In the genomic region with DNA sequence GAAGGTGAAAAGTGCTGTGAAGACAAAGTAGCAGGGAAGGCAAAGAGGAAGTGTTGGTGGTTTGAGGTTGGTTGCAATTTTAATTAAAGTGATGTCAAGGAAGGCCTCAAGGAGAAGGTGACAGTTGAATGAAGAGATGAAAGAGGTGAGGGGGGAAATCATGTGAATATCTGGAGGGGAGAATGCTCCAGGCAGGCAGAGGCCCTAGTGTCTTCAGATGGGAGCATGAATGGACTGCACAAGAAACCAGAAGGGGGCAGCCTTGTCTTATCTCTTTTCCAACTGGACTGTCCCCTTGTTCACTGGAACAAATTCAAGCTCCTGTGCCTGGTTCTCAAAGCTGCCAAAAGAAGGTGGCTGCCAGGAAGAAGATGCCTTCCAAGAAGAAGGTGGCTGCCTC, we compare ENCODE assay signal across 8 cellular contexts.
DNase-seq lines count a peak whose midpoint lies in the region; ATAC-seq and TF ChIP-seq lines count a peak whose summit lies in the region.

No MANE protein-coding gene starts in this region.

- H3K14ac ChIP-seq in neuronal stem cell (ENCODE audit: low read length): no peak overlapping the region

- no peak overlapping the region for H3K27ac Mint-ChIP-seq in activated naive CD4-positive, alpha-beta T cell treated with anti-CD3 and anti-CD28 coated beads for 36 hours

- no peaks in the 10 kb centered on the region for H3K27me3 ChIP-seq in neuronal stem cell (ENCODE audit: control insufficient read depth in 3 of 3, insufficient read depth in 3 of 3, low read depth in 1 of 3, low read length in 3 of 3)

- H4K91ac ChIP-seq in neuronal stem cell (ENCODE audit: low read depth, low read length, poor library complexity): no peak overlapping the region

- H3K36me3 ChIP-seq in neuronal stem cell (replicated peaks in 1 of 2; ENCODE audit: control insufficient read depth in 2 of 2, insufficient read depth in 2 of 2, low read length in 2 of 2): no peaks in the 10 kb centered on the region

- intact Hi-C loops in activated naive CD4-positive, alpha-beta T cell treated with anti-CD3 and anti-CD28 coated beads for 36 hours (cut with micrococcal nuclease): no loop called here

- H3K27me3 Mint-ChIP-seq in activated naive CD4-positive, alpha-beta T cell treated with anti-CD3 and anti-CD28 coated beads for 36 hours (ENCODE audit: low read depth): peaks cover 2% of the 10 kb centered on the region

- peak; percentile 17 for TF ChIP-seq CTCF in choroid plexus epithelial cell (conservative IDR thresholded peaks at IDR 0.05; ENCODE audit: low read depth, low read length)

- peak; percentile 24 for DNase-seq in activated naive CD4-positive, alpha-beta T cell treated with anti-CD3 and anti-CD28 coated beads for 36 hours
- DNase-seq in activated naive CD4-positive, alpha-beta T cell treated with Interleukin-2 at 50 U/mL for 16 hours: no peak
- DNase-seq in NOMO-1 treated with DMSO at 0.1 percent for 48 hours (lab: John Stamatoyannopoulos, UW; ENCODE audit: unreplicated experiment): peak; percentile 40
- DNase-seq in choroid plexus epithelial cell (ENCODE audit: low read depth): peak; percentile 5
- DNase-seq in neuronal stem cell (ENCODE audit: low spot score): peak; percentile 6

- ATAC-seq in HG02798 (IDR thresholded peaks at IDR 0.05; ENCODE audit: poor library complexity, unreplicated experiment) (no peak), HG03097 (IDR thresholded peaks at IDR 0.05; ENCODE audit: low FRiP score, unreplicated experiment) (no peak), HG03045 (IDR thresholded peaks at IDR 0.05; ENCODE audit: unreplicated experiment) (no peak)

- H3K4me2 ChIP-seq in neuronal stem cell (ENCODE audit: insufficient read depth, low read length, poor library complexity, severe bottlenecking): no peak overlapping the region

- H2BK120ac ChIP-seq in neuronal stem cell (ENCODE audit: low read depth, low read length): no peak overlapping the region

- H3K4me1 Mint-ChIP-seq in activated naive CD4-positive, alpha-beta T cell treated with anti-CD3 and anti-CD28 coated beads for 36 hours (ENCODE audit: low read depth): peaks cover 11% of the 10 kb centered on the region

- no peaks in the 10 kb centered on the region for H3K36me3 Mint-ChIP-seq in activated naive CD4-positive, alpha-beta T cell treated with anti-CD3 and anti-CD28 coated beads for 36 hours (ENCODE audit: low read depth)

- H3K9me3 ChIP-seq in neuronal stem cell (replicated peaks in 1 of 2; ENCODE audit: control insufficient read depth in 2 of 2, insufficient read depth in 1 of 2, low read depth in 1 of 2, low read length in 2 of 2): no peaks in the 10 kb centered on the region

- H3K79me1 ChIP-seq in neuronal stem cell (ENCODE audit: low read depth, low read length): no peaks in the 10 kb centered on the region

- no peak overlapping the region for H3K23ac ChIP-seq in neuronal stem cell (ENCODE audit: low read depth, low read length, poor library complexity)

- CTCF ChIA-PET in activated naive CD4-positive, alpha-beta T cell treated with anti-CD3 and anti-CD28 coated beads for 36 hours (lab: Charles Lee): no interaction called here

- no peaks in the 10 kb centered on the region for H3K9me3 Mint-ChIP-seq in activated naive CD4-positive, alpha-beta T cell treated with anti-CD3 and anti-CD28 coated beads for 36 hours

- no peak overlapping the region for H3K27ac ChIP-seq in neuronal stem cell (replicated peaks; ENCODE audit: low read length)

- H2BK12ac ChIP-seq in neuronal stem cell (ENCODE audit: low read length): no peak overlapping the region

- H3K9ac ChIP-seq in neuronal stem cell (ENCODE audit: low read depth, low read length, poor library complexity): no peak overlapping the region

- no peak overlapping the region for H3K4ac ChIP-seq in neuronal stem cell (ENCODE audit: low read length)

- H2BK15ac ChIP-seq in neuronal stem cell (ENCODE audit: low read length): no peak overlapping the region

- no peak overlapping the region for H4K8ac ChIP-seq in neuronal stem cell (ENCODE audit: low read depth, low read length)

- no peak overlapping the region for H2AFZ ChIP-seq in neuronal stem cell (ENCODE audit: low read length)

- H3K4me1 ChIP-seq in neuronal stem cell (ENCODE audit: control insufficient read depth in 2 of 2, insufficient read depth in 1 of 2, low read depth in 1 of 2, low read length in 2 of 2): no peaks in the 10 kb centered on the region

- no peak overlapping the region for H2BK5ac ChIP-seq in neuronal stem cell (ENCODE audit: low read length)

- H3K4me3 ChIP-seq in choroid plexus epithelial cell (ENCODE audit: low read depth, low read length): no peak overlapping the region
- H3K4me3 ChIP-seq in neuronal stem cell (ENCODE audit: low read length in 2 of 2): no peak overlapping the region

- no peak overlapping the region for H3K4me3 Mint-ChIP-seq in activated naive CD4-positive, alpha-beta T cell treated with anti-CD3 and anti-CD28 coated beads for 36 hours

- H3K18ac ChIP-seq in neuronal stem cell (ENCODE audit: low read length): no peak overlapping the region

- H2AK5ac ChIP-seq in neuronal stem cell (ENCODE audit: low read depth, low read length): no peak overlapping the region
